ENCODE assay signal across 1 cellular context in genomic region chr6:37725967-37726366, GRCh38.
TF ChIP-seq lines count a peak whose summit lies in the region.

No MANE protein-coding gene starts in this region.

TF ChIP-seq in A549, 52 proteins besides CTCF, POLR2A, EP300 and RAD21:
- TF ChIP-seq, protein P1, sequence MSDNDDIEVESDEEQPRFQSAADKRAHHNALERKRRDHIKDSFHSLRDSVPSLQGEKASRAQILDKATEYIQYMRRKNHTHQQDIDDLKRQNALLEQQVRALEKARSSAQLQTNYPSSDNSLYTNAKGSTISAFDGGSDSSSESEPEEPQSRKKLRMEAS (IDR thresholded peaks at IDR 0.05) = peak; percentile 57; the same call in 1 of the 2 replicates
- TF ChIP-seq GATA3 (IDR thresholded peaks at IDR 0.05; ENCODE audit: borderline replicate concordance) (peak; percentile 75; the same call in 1 of the 2 replicates), RCOR1 (IDR thresholded peaks at IDR 0.05; ENCODE audit: low read depth, low read length) (no peak)
TF ChIP-seq in A549: peak in this region for 2.
